In the genomic region with DNA sequence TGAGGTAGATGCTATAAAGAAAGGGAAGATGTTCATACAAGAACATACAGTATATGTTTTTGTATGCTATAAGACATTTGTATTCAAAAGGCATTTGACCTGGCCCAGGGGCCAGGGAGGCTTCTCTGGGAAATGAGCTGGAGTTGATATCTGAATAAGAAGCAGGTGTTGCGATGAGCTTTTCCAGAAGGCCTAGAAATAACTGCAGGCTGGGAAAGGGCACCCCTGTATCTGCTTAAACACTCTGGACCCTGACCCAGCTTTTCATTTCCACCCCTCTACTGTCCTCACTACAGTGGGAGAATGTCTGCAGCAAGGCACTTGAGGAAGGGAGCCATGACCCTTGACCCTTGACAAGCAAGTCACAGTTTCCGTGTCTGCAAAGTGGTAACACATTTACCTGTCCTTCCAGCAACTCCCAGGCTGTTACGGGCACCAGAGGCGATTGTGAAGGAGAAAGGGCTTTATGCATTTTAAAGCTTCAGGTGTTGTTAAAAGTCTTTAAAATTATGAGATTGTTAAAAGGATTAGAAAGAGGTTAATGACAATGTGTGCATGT, we compare ENCODE assay signal across 24 cellular contexts.
"Had no signal": no experiment of that assay in that cellular context is flagged by ENCODE, and none has a peak within 500 bp of the region (broad histone marks: within the 10 kb centered on the region; RNA-seq: fewer than 3 reads in every experiment).

No MANE protein-coding gene starts in this region.

- H3K27ac ChIP-seq: ascending aorta, body of pancreas had no signal

- DNase-seq: activated CD4-positive, alpha-beta T cell treated with anti-CD3 and anti-CD28 coated beads for 4 hours; activated CD8-positive, alpha-beta memory T cell treated with anti-CD3 and anti-CD28 coated beads, Interleukin-2, amount 50 U/mL, for 48 hours; activated CD8-positive, alpha-beta T cell treated with anti-CD3 and anti-CD28 coated beads for 36 hours; activated naive CD4-positive, alpha-beta T cell treated with Interleukin-2 at 50 U/mL for 16 hours; activated naive CD8-positive, alpha-beta T cell treated with anti-CD3 and anti-CD28 coated beads, Interleukin-2, amount 50 U/mL, for 24 hours; activated T-cell treated with anti-CD3 and anti-CD28 coated beads, Interleukin-2, amount 50 U/mL, for 1 hour; amniotic stem cell; body of pancreas; Karpas-422; MM.1S; NCI-H1105; NCI-H146; NCI-H1930; NCI-H2107; NCI-H2171 treated with DMSO at 0.1 percent for 48 hours; NCI-H226; NCI-H526; NCI-H774; SHP77 treated with DMSO at 0.1 percent for 48 hours had no signal

- ATAC-seq: activated CD4-positive, CD25-positive, alpha-beta regulatory T cell treated with anti-CD3 and anti-CD28 coated beads, Interleukin-2, amount 50 U/mL, for 24 hours; activated CD8-positive, alpha-beta T cell treated with anti-CD3 and anti-CD28 coated beads for 36 hours; activated naive CD4-positive, alpha-beta T cell treated with anti-CD3 and anti-CD28 coated beads, Interleukin-2, amount 50 U/mL, for 72 hours; activated naive CD8-positive, alpha-beta T cell treated with anti-CD3 and anti-CD28 coated beads, Interleukin-2, amount 50 U/mL, for 24 hours; body of pancreas had no signal

- H3K9me3 ChIP-seq: ascending aorta, body of pancreas had no signal

- FAIRE-seq: bronchial epithelial cell, RCC 7860 had no signal

- H3K27me3 ChIP-seq: ascending aorta, body of pancreas had no signal

- H3K4me1 ChIP-seq: ascending aorta, body of pancreas had no signal

- H3K4me3 ChIP-seq: ascending aorta, body of pancreas had no signal
